Comparison of ENCODE assay signal across 9 cellular contexts in the genomic region with DNA sequence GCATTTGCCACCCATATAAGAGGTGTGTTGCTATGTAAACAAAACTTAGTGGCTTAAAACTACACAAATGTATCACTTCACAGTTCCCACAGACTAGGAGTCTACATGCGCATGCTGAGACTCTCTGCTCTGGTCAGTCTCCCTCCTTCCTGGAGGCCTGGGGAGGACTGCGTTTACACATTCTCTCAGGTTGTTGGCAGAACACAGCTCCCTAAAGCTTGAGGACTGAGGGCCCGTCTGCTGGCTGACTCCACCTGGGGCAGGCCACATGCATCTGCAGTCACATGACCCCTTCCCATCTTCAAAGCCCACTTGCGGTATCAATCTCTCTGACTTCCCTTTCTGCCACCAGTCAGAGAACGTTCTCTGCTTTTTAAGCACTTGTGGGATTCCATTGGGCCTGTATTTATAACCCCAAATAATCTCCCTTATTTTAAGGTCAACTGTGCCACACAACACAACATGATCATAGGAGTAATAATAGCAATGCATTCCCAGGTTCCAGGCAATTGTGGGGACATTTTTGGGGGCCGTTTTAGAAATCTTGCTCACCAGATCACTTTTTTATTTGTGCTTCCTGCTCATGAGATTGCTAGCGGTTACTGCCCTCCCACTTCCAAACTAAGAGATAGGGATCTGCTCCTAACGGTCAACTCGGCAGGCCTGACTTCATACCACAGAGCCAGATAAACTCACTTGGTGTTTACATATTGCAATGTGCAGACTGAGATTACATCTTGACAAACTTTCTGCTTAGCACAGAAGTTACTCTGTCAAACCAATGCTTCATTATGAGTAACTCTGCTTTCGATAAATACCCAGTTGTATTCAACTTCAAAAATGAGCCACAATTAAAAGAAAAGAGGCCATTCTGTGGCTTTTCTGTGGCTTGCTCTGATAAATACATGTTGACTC.
DNase-seq lines count a peak whose midpoint lies in the region; ATAC-seq and TF ChIP-seq lines count a peak whose summit lies in the region.
"Had no signal": no experiment of that assay in that cellular context is flagged by ENCODE, and none has a peak within 500 bp of the region (broad histone marks: within the 10 kb centered on the region; RNA-seq: fewer than 3 reads in every experiment).

No MANE protein-coding gene starts in this region.

- no peak for TF ChIP-seq POLR2A in Peyer's patch (IDR thresholded peaks at IDR 0.05)

- H3K27ac ChIP-seq in Peyer's patch: peak overlapping the region; percentile 14 to 67 (median 27)
- H3K27ac ChIP-seq in left lung: peak overlapping the region; percentile 13 to 62

- H3K9me3 ChIP-seq in Peyer's patch: no peaks in the 10 kb centered on the region
- H3K9me3 ChIP-seq in adipocyte (ENCODE audit: control insufficient read depth, low read length): no peaks in the 10 kb centered on the region
- peaks cover 0 to 3% of the 10 kb centered on the region in 2 donors for H3K9me3 ChIP-seq in left lung

- peaks cover 0 to 21% (median 2%) of the 10 kb centered on the region in 4 donors for H3K4me1 ChIP-seq in Peyer's patch
- peaks cover 11% of the 10 kb centered on the region for H3K4me1 ChIP-seq in adipocyte (ENCODE audit: control insufficient read depth, insufficient read depth, low read length)
- peaks cover 5 to 34% of the 10 kb centered on the region in 2 donors for H3K4me1 ChIP-seq in left lung

- DNase-seq in GM12865 (ENCODE audit: low read depth): peak; percentile 62
- peak in 2 of 3 donors; percentile 78 to 79 for DNase-seq in Peyer's patch
- DNase-seq in adipocyte (ENCODE audit: low read depth): peak; percentile 18
- no peak for DNase-seq in left lung
- DNase-seq in stromal cell of bone marrow (ENCODE audit: low read depth): peak; percentile 11
- DNase-seq in cerebellum (ENCODE audit: low spot score): no peak
- DNase-seq in SW480 (ENCODE audit: low spot score): no peak

- TF ChIP-seq CTCF in GM12865 (IDR thresholded peaks at IDR 0.05; ENCODE audit: insufficient read depth, low read depth, low read length, missing control alignments): no peak
- no peak for TF ChIP-seq CTCF in Peyer's patch (IDR thresholded peaks at IDR 0.05)
- TF ChIP-seq CTCF in left lung (IDR thresholded peaks at IDR 0.05): no peak

- no peak overlapping the region for H3K4me3 ChIP-seq in GM12865 (ENCODE audit: low read depth, low read length)
- H3K4me3 ChIP-seq in Peyer's patch: no peak overlapping the region
- H3K4me3 ChIP-seq in adipocyte (ENCODE audit: low read length): no peak overlapping the region
- no peak overlapping the region for H3K4me3 ChIP-seq in left lung

- intact Hi-C loops in left lung (cut with DNase I): no loop called here

- no peaks in the 10 kb centered on the region for H3K36me3 ChIP-seq in Peyer's patch
- no peaks in the 10 kb centered on the region for H3K36me3 ChIP-seq in adipocyte (ENCODE audit: control insufficient read depth, insufficient read depth, low read length, severe bottlenecking)
- no peaks in the 10 kb centered on the region for H3K36me3 ChIP-seq in left lung

- H3K9ac ChIP-seq in adipocyte (ENCODE audit: low read length): no peak overlapping the region

- H3K27me3 ChIP-seq in Peyer's patch (no peaks in the 10 kb centered on the region), adipocyte (replicated peaks; ENCODE audit: control insufficient read depth, insufficient read depth, low read length) (no peaks in the 10 kb centered on the region), left lung (no peaks in the 10 kb centered on the region)

- ATAC-seq in left lung: peak; percentile 80
- no peak for ATAC-seq in HG02970 (IDR thresholded peaks at IDR 0.05; ENCODE audit: low FRiP score, unreplicated experiment)
- ATAC-seq: HCT116 had no signal

Comparison
In these comparisons a context has a peak if more than half of its experiments do, and no peak if none do; other contexts are left out.
1. DNase-seq: peak in GM12865 (single experiment), Peyer's patch (2 of 3), adipocyte (single experiment) and stromal cell of bone marrow (single experiment); none in left lung (0 of 2), cerebellum (single experiment) and SW480 (single experiment).